In genomic region chr20:62284448-62284847, GRCh38 we compare ENCODE assay signal across 28 cellular contexts.
"Had no signal": no experiment of that assay in that cellular context is flagged by ENCODE, and none has a peak within 500 bp of the region (broad histone marks: within the 10 kb centered on the region; RNA-seq: fewer than 3 reads in every experiment).

No MANE protein-coding gene starts in this region.

- H3K36me3 ChIP-seq: ovary had no signal

- H3K4me3 Mint-ChIP-seq: activated CD8-positive, alpha-beta T cell treated with anti-CD3 and anti-CD28 coated beads for 36 hours; activated T-cell treated with anti-CD3 and anti-CD28 coated beads, Interleukin-2, amount 50 U/mL, for 4 hours; activated T-helper 17 cell treated with anti-CD3 and anti-CD28 coated beads, Interleukin-2, amount 50 U/mL, for 72 hours; nephron; stimulated activated memory B cell treated with anti-CD40 and anti-IgM and Interleukin-4, amounts not matched to agents 10 μg/mL and 1 μg/mL and 100 μg/mL, for 72 hours; stimulated activated naive CD8-positive, alpha-beta T cell treated with anti-CD3 and anti-CD28 coated beads, Interleukin-15, amount 100 ng/mL, for 72 hours; T-helper 17 cell had no signal

- H3K4me1 ChIP-seq: breast epithelium, foreskin keratinocyte, vagina had no signal

- DNase-seq: activated CD4-positive, alpha-beta T cell treated with anti-CD3 and anti-CD28 coated beads, Interleukin-2, amount 50 U/mL, for 1 hour; activated CD8-positive, alpha-beta T cell treated with anti-CD3 and anti-CD28 coated beads for 36 hours; activated gamma-delta T cell treated with Interleukin-2 at 50 U/mL for 16 hours; activated naive CD4-positive, alpha-beta T cell treated with anti-CD3 and anti-CD28 coated beads, Interleukin-2, amount 50 U/mL, for 16 hours; activated T-cell treated with anti-CD3 and anti-CD28 coated beads, Interleukin-2, amount 50 U/mL, for 4 hours; cerebellar nuclear complex; cortex of kidney; foreskin keratinocyte; left ventricle myocardium superior; mucosa of descending colon; ovary; small intestine; stimulated activated CD4-positive, alpha-beta T cell treated with anti-CD3 and anti-CD28 coated beads, Interleukin-1b, Interleukin-23, amount 100 ng/mL, for 48 hours; stimulated activated CD4-positive, alpha-beta T cell treated with anti-CD3 and anti-CD28 coated beads, Interleukin-4, amount 100 ng/mL, for 4 hours; stimulated activated CD8-positive, alpha-beta memory T cell treated with anti-CD3 and anti-CD28 coated beads, Interleukin-4, amount 100 ng/mL, for 48 hours; stimulated activated naive CD8-positive, alpha-beta T cell treated with anti-CD3 and anti-CD28 coated beads, Interleukin-15, amount 100 ng/mL, for 72 hours; T-helper 17 cell; T1000; thyroid gland; upper lobe of left lung had no signal

- H3K27me3 ChIP-seq: breast epithelium, esophagus muscularis mucosa, foreskin keratinocyte, ovary, thyroid gland, upper lobe of left lung, vagina had no signal

- H3K27me3 Mint-ChIP-seq: activated CD8-positive, alpha-beta T cell treated with anti-CD3 and anti-CD28 coated beads for 36 hours; activated T-helper 17 cell treated with anti-CD3 and anti-CD28 coated beads, Interleukin-2, amount 50 U/mL, for 72 hours; progenitor cell of endocrine pancreas; stimulated activated memory B cell treated with anti-CD40 and anti-IgM and Interleukin-4, amounts not matched to agents 10 μg/mL and 1 μg/mL and 100 μg/mL, for 72 hours; stimulated activated naive CD8-positive, alpha-beta T cell treated with anti-CD3 and anti-CD28 coated beads, Interleukin-15, amount 100 ng/mL, for 72 hours; T-helper 17 cell had no signal

- ATAC-seq: activated CD8-positive, alpha-beta T cell treated with anti-CD3 and anti-CD28 coated beads for 36 hours; activated T-cell treated with anti-CD3 and anti-CD28 coated beads, Interleukin-2, amount 50 U/mL, for 4 hours; activated T-helper 17 cell treated with anti-CD3 and anti-CD28 coated beads, Interleukin-2, amount 50 U/mL, for 72 hours; foreskin keratinocyte; left ventricle myocardium superior; mucosa of descending colon; sciatic nerve; stimulated activated memory B cell treated with anti-CD40 and anti-IgM and Interleukin-4, amounts not matched to agents 10 μg/mL and 1 μg/mL and 100 μg/mL, for 72 hours; stimulated activated naive CD8-positive, alpha-beta T cell treated with anti-CD3 and anti-CD28 coated beads, Interleukin-15, amount 100 ng/mL, for 72 hours; T-helper 17 cell had no signal

- H3K27ac Mint-ChIP-seq: activated CD8-positive, alpha-beta T cell treated with anti-CD3 and anti-CD28 coated beads for 36 hours; activated T-helper 17 cell treated with anti-CD3 and anti-CD28 coated beads, Interleukin-2, amount 50 U/mL, for 72 hours; nephron; progenitor cell of endocrine pancreas; stimulated activated memory B cell treated with anti-CD40 and anti-IgM and Interleukin-4, amounts not matched to agents 10 μg/mL and 1 μg/mL and 100 μg/mL, for 72 hours; stimulated activated naive CD8-positive, alpha-beta T cell treated with anti-CD3 and anti-CD28 coated beads, Interleukin-15, amount 100 ng/mL, for 72 hours; T-helper 17 cell had no signal

- H3K4me3 ChIP-seq: breast epithelium, esophagus muscularis mucosa, mucosa of descending colon, ovary, thyroid gland, upper lobe of left lung, vagina had no signal

- H3K9me3 ChIP-seq: breast epithelium, esophagus muscularis mucosa, mucosa of descending colon, ovary, thyroid gland, upper lobe of left lung, vagina had no signal

- H3K4me1 Mint-ChIP-seq: activated T-helper 17 cell treated with anti-CD3 and anti-CD28 coated beads, Interleukin-2, amount 50 U/mL, for 72 hours; nephron; stimulated activated memory B cell treated with anti-CD40 and anti-IgM and Interleukin-4, amounts not matched to agents 10 μg/mL and 1 μg/mL and 100 μg/mL, for 72 hours; stimulated activated naive CD8-positive, alpha-beta T cell treated with anti-CD3 and anti-CD28 coated beads, Interleukin-15, amount 100 ng/mL, for 72 hours had no signal

- H3K9me3 Mint-ChIP-seq: activated CD8-positive, alpha-beta T cell treated with anti-CD3 and anti-CD28 coated beads for 36 hours; activated T-cell treated with anti-CD3 and anti-CD28 coated beads, Interleukin-2, amount 50 U/mL, for 4 hours; activated T-helper 17 cell treated with anti-CD3 and anti-CD28 coated beads, Interleukin-2, amount 50 U/mL, for 72 hours; nephron; stimulated activated memory B cell treated with anti-CD40 and anti-IgM and Interleukin-4, amounts not matched to agents 10 μg/mL and 1 μg/mL and 100 μg/mL, for 72 hours; stimulated activated naive CD8-positive, alpha-beta T cell treated with anti-CD3 and anti-CD28 coated beads, Interleukin-15, amount 100 ng/mL, for 72 hours had no signal

- H3K27ac ChIP-seq: breast epithelium, foreskin keratinocyte, ovary, thyroid gland, vagina had no signal
